Comparison of ENCODE assay signal across 1 cellular context in the genomic region with DNA sequence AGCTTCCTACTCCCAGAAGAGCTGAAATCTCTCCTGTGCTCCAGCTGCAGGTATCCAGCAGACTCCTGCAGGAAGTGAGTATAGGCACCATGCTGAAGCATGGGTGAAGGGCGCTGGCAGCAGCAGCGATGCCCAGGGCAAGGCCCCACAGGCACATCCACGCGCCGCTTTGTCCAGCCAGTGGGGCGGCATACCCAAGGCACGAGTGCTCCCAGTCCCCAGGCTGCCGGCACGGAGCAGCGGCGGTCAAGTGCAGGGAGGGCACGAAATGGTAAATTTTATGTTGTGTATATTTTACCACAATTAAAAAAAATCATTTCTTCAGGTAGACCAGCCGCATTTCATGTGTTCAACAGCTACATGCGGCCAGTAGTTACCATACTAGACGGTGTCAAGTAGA.
TF ChIP-seq lines count a peak whose summit lies in the region.

No MANE protein-coding gene starts in this region.

TF ChIP-seq in IMR-90, 13 proteins besides CTCF, POLR2A, EP300 and RAD21:
- TF ChIP-seq CHD1 (IDR thresholded peaks at IDR 0.05; ENCODE audit: low read depth, low read length) = no peak
- TF ChIP-seq SMC3 (IDR thresholded peaks at IDR 0.05; ENCODE audit: low read depth, low read length) = no peak
- TF ChIP-seq NFE2L2 (IDR thresholded peaks at IDR 0.05; ENCODE audit: low read depth, low read length) = no peak
- TF ChIP-seq MXI1 (IDR thresholded peaks at IDR 0.05; ENCODE audit: borderline replicate concordance, low read depth, low read length) = no peak
- TF ChIP-seq MAZ (IDR thresholded peaks at IDR 0.05; ENCODE audit: borderline replicate concordance, low read depth, low read length) = no peak
- TF ChIP-seq MAFK (IDR thresholded peaks at IDR 0.05; ENCODE audit: low read depth, low read length) = no peak
- no peak for TF ChIP-seq BHLHE40 (IDR thresholded peaks at IDR 0.05; ENCODE audit: low read depth, low read length)
- TF ChIP-seq, protein P1, sequence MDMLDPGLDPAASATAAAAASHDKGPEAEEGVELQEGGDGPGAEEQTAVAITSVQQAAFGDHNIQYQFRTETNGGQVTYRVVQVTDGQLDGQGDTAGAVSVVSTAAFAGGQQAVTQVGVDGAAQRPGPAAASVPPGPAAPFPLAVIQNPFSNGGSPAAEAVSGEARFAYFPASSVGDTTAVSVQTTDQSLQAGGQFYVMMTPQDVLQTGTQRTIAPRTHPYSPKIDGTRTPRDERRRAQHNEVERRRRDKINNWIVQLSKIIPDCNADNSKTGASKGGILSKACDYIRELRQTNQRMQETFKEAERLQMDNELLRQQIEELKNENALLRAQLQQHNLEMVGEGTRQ (IDR thresholded peaks at IDR 0.05; ENCODE audit: low read depth, low read length) = no peak
- TF ChIP-seq FOS (IDR thresholded peaks at IDR 0.05; ENCODE audit: low read depth, low read length) = no peak
- no peak for TF ChIP-seq RCOR1 (IDR thresholded peaks at IDR 0.05; ENCODE audit: insufficient replicate concordance, low read length)
- no peak for TF ChIP-seq CEBPB (IDR thresholded peaks at IDR 0.05; ENCODE audit: low read depth, low read length)
- TF ChIP-seq, protein P2, sequence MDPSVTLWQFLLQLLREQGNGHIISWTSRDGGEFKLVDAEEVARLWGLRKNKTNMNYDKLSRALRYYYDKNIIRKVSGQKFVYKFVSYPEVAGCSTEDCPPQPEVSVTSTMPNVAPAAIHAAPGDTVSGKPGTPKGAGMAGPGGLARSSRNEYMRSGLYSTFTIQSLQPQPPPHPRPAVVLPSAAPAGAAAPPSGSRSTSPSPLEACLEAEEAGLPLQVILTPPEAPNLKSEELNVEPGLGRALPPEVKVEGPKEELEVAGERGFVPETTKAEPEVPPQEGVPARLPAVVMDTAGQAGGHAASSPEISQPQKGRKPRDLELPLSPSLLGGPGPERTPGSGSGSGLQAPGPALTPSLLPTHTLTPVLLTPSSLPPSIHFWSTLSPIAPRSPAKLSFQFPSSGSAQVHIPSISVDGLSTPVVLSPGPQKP (IDR thresholded peaks at IDR 0.05; ENCODE audit: borderline replicate concordance, low read depth, low read length) = no peak
- no peak for TF ChIP-seq RFX5 (IDR thresholded peaks at IDR 0.05; ENCODE audit: low read depth, low read length)
